ENCODE assay signal across 9 cellular contexts in the genomic region with DNA sequence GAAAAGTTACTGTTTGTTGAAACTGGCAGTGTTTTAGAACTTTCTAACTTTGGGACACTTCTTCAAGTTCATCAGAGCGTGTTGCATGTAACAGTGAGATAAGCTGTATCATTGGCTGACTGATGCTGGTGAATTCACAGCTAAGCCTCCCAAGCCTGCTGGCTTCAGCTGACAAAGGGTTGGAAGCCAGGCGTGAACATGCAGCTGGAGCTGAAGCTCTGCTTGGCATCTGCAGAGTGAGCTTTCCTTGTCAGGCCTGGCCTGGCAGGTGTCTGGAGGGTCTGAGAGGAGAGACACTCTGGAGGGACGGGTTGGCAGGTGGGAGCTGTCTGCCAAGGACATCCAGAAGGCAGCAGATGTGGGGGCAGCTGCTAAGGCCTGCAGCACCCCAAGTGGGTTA.
DNase-seq lines count a peak whose midpoint lies in the region; ATAC-seq, FAIRE-seq and TF ChIP-seq lines count a peak whose summit lies in the region.
"Had no signal": no experiment of that assay in that cellular context is flagged by ENCODE, and none has a peak within 500 bp of the region (broad histone marks: within the 10 kb centered on the region; RNA-seq: fewer than 3 reads in every experiment).

No MANE protein-coding gene starts in this region.

- H3K4me3 ChIP-seq in coronary artery (peak overlapping the region; percentile 52), neutrophil (ENCODE audit: low read depth in 1 of 2, low read length in 1 of 2) (peak overlapping the region; percentile 64 to 73)
- H3K4me3 ChIP-seq: SK-N-MC had no signal

- H3K36me3 ChIP-seq in neutrophil: peaks cover 2% of the 10 kb centered on the region

- H3K4me1 ChIP-seq in neutrophil (ENCODE audit: control insufficient read depth in 1 of 2, insufficient read depth in 1 of 2, low read depth in 1 of 2, low read length in 1 of 2): peaks cover 99 to 100% of the 10 kb centered on the region in 2 experiments

- H3K27me3 ChIP-seq in neutrophil: no peaks in the 10 kb centered on the region

- peak; percentile 23 for FAIRE-seq in GM19239 (lab: Jason Lieb, UNC)

- H3K9me3 ChIP-seq in neutrophil: no peaks in the 10 kb centered on the region

- no peak for ATAC-seq in HG02870 (IDR thresholded peaks at IDR 0.05; ENCODE audit: unreplicated experiment)

- DNase-seq in GM19239 (ENCODE audit: insufficient read length, low spot score) (no peak), NCI-H345 treated with DMSO at 0.1 percent for 48 hours (lab: John Stamatoyannopoulos, UW; ENCODE audit: unreplicated experiment) (peak; percentile 69), coronary artery (ENCODE audit: low spot score) (no peak)
- DNase-seq in stimulated activated CD4-positive, alpha-beta T cell treated with anti-CD3 and anti-CD28 coated beads, Interleukin-4, amount 100 ng/mL, for 4 hours: no peak
- DNase-seq in NK-92 treated with Interleukin-12 subunit alpha and Interleukin-12 subunit beta, amount 100 ng/mL, for 24 hours (lab: John Stamatoyannopoulos, UW): no peak
- no peak for DNase-seq in stimulated activated CD4-positive, alpha-beta T cell treated with anti-CD3 and anti-CD28 coated beads, Interleukin-4, amount 100 ng/mL, for 24 hours

- TF ChIP-seq CTCF in coronary artery (IDR thresholded peaks at IDR 0.05): no peak
- TF ChIP-seq CTCF in neutrophil (IDR thresholded peaks at IDR 0.05): no peak

- peak overlapping the region in 1 of 2 donors; percentile 44 for H3K27ac ChIP-seq in coronary artery
- peak overlapping the region; percentile 96 for H3K27ac ChIP-seq in neutrophil
- H3K27ac ChIP-seq: SK-N-MC had no signal
